In genomic region chr19:39846678-39847486, GRCh38 we compare ENCODE assay signal across 8 cellular contexts. TPM values are rescaled to one million over a fixed set of nuclear protein-coding genes. Genes with fewer than 3 reads are reported as not detected.
A peak's percentile ranks its signal among the peaks of the same experiment; 100 is the strongest.
DNase-seq lines count a peak whose midpoint lies in the region; ATAC-seq and TF ChIP-seq lines count a peak whose summit lies in the region.

No MANE protein-coding gene starts in this region.

- no peak for ATAC-seq in HG02678 (IDR thresholded peaks at IDR 0.05; ENCODE audit: unreplicated experiment)

- peak overlapping the region; percentile 59 for H3K27ac ChIP-seq in DOHH2 (ENCODE audit: low read depth, low read length)
- H3K27ac ChIP-seq in OCI-LY7 (ENCODE audit: low read depth, low read length, poor library complexity, severe bottlenecking): peak overlapping the region; percentile 26
- H3K27ac ChIP-seq in endodermal cell (ENCODE audit: low read depth, low read length): no peak overlapping the region
- peak overlapping the region; percentile 88 for H3K27ac ChIP-seq in neural cell (ENCODE audit: low read length)

- H3K4me3 ChIP-seq in DOHH2 (ENCODE audit: low read length): peak overlapping the region; percentile 94
- peak overlapping the region; percentile 90 for H3K4me3 ChIP-seq in OCI-LY7 (ENCODE audit: low read depth, low read length, poor library complexity, severe bottlenecking)
- peak overlapping the region; percentile 95 for H3K4me3 ChIP-seq in endodermal cell (ENCODE audit: low read length)
- H3K4me3 ChIP-seq in neural cell (ENCODE audit: low read length): peak overlapping the region; percentile 95

- H3K36me3 Mint-ChIP-seq in endodermal cell (ENCODE audit: low read depth): no peaks in the 10 kb centered on the region

- H2AFZ ChIP-seq in OCI-LY7 (ENCODE audit: low read length) (peak overlapping the region; percentile 85), neural cell (ENCODE audit: low read depth, low read length) (peak overlapping the region; percentile 100)

- no peaks in the 10 kb centered on the region for H3K9me3 Mint-ChIP-seq in endodermal cell

- no peak for TF ChIP-seq EP300 in neural cell (conservative IDR thresholded peaks at IDR 0.05; ENCODE audit: poor library complexity, severe bottlenecking)

- H3K27ac Mint-ChIP-seq in endodermal cell: peak overlapping the region; percentile 94

- H4K20me1 ChIP-seq in DOHH2 (ENCODE audit: control insufficient read depth, insufficient read depth, low read depth, low read length) (peaks cover 26% of the 10 kb centered on the region), OCI-LY7 (ENCODE audit: insufficient read depth, low read length) (peaks cover 31% of the 10 kb centered on the region), neural cell (ENCODE audit: insufficient read depth) (no peaks in the 10 kb centered on the region)

- intact Hi-C loops in OCI-LY7 (cut with micrococcal nuclease; ENCODE audit: unreplicated experiment): no loop called here

- CTCF ChIA-PET in OCI-LY7 (lab: Charles Lee; ENCODE audit: unreplicated experiment): interaction anchor here (0.6 kb wide), 1 partner anchor 52 kb away, joined by 3 read pairs; no protein-coding TSS in a partner anchor

- H3F3A ChIP-seq in DOHH2 (ENCODE audit: control insufficient read depth, insufficient read depth) (no peaks in the 10 kb centered on the region), neural cell (ENCODE audit: insufficient read depth, low read length, poor library complexity, severe bottlenecking) (no peaks in the 10 kb centered on the region)

- 64% methylated on average over 10 to 12 of the region's 12 CpGs for WGBS in endodermal cell (ENCODE audit: insufficient coverage in 1 of 2, insufficient read length in 1 of 2), 2 experiments

- no peak for TF ChIP-seq RAD21 in neural cell (conservative IDR thresholded peaks at IDR 0.05)

- no peaks in the 10 kb centered on the region for H3K27me3 ChIP-seq in DOHH2 (ENCODE audit: control insufficient read depth, low read length)
- H3K27me3 ChIP-seq in endodermal cell (ENCODE audit: control insufficient read depth, insufficient read depth, low read length, poor library complexity, severe bottlenecking): no peaks in the 10 kb centered on the region
- no peaks in the 10 kb centered on the region for H3K27me3 ChIP-seq in neural cell (ENCODE audit: insufficient read depth, low read depth, low read length)

- peaks cover 44% of the 10 kb centered on the region for H3K4me1 Mint-ChIP-seq in endodermal cell

- TF ChIP-seq CTCF in DOHH2 (IDR thresholded peaks at IDR 0.05; ENCODE audit: low read depth, low read length, poor library complexity, severe bottlenecking): no peak
- TF ChIP-seq CTCF in OCI-LY7 (conservative IDR thresholded peaks at IDR 0.05; ENCODE audit: low read length): no peak
- TF ChIP-seq CTCF in endodermal cell (conservative IDR thresholded peaks at IDR 0.05): no peak
- no peak for TF ChIP-seq CTCF in neural cell (IDR thresholded peaks at IDR 0.05; ENCODE audit: poor library complexity, severe bottlenecking)

- H3K79me2 ChIP-seq in DOHH2 (ENCODE audit: control insufficient read depth, low read length): peaks cover 43% of the 10 kb centered on the region
- H3K79me2 ChIP-seq in OCI-LY7 (ENCODE audit: insufficient read depth, low read depth, low read length): peaks cover 43% of the 10 kb centered on the region
- H3K79me2 ChIP-seq in neural cell (replicated peaks; ENCODE audit: insufficient read depth, low read length): peaks cover 28% of the 10 kb centered on the region

- H3K9me3 ChIP-seq in DOHH2 (ENCODE audit: control insufficient read depth, insufficient read depth, low read length) (no peaks in the 10 kb centered on the region), OCI-LY7 (ENCODE audit: low read length) (no peaks in the 10 kb centered on the region), endodermal cell (ENCODE audit: control insufficient read depth, low read length) (no peaks in the 10 kb centered on the region), neural cell (ENCODE audit: low read length) (no peaks in the 10 kb centered on the region)

- H3K4me3 Mint-ChIP-seq in endodermal cell: peak overlapping the region; percentile 94

- H3K4me1 ChIP-seq in DOHH2 (ENCODE audit: control insufficient read depth, low read length) (peaks cover 38% of the 10 kb centered on the region), OCI-LY7 (ENCODE audit: insufficient read depth, low read length, poor library complexity, severe bottlenecking) (peaks cover 33% of the 10 kb centered on the region), endodermal cell (ENCODE audit: control insufficient read depth, insufficient read depth, low read length) (peaks cover 8% of the 10 kb centered on the region)

- peaks cover 7% of the 10 kb centered on the region for H3K27me3 Mint-ChIP-seq in endodermal cell (ENCODE audit: insufficient read depth)

- POLR2A ChIA-PET in OCI-LY7 (lab: Charles Lee): interaction anchor here (0.5 to 1.0 kb wide), 3 partner anchors 8 to 123 kb away, joined by 3 read pairs; no protein-coding TSS in a partner anchor

- DNase-seq in OCI-LY7 (ENCODE audit: low spot score): no peak
- peak; percentile 76 for DNase-seq in endodermal cell
- no peak for DNase-seq in NCI-H1694 (lab: John Stamatoyannopoulos, UW)
- no peak for DNase-seq in SW480 (ENCODE audit: low spot score)
- no peak for DNase-seq in A172 (ENCODE audit: low spot score)

- peaks cover 37% of the 10 kb centered on the region for H3K36me3 ChIP-seq in DOHH2 (ENCODE audit: control insufficient read depth, low read length)
- H3K36me3 ChIP-seq in OCI-LY7 (ENCODE audit: insufficient read depth, low read length): peaks cover 13% of the 10 kb centered on the region; the same call in 1 of the 2 replicates
- H3K36me3 ChIP-seq in endodermal cell (ENCODE audit: control insufficient read depth, insufficient read depth, low read length): no peaks in the 10 kb centered on the region
- no peaks in the 10 kb centered on the region for H3K36me3 ChIP-seq in neural cell (ENCODE audit: insufficient read depth, low read length)

- H3K9me2 ChIP-seq in DOHH2 (replicated peaks; ENCODE audit: control insufficient read depth, low read length) (no peaks in the 10 kb centered on the region), OCI-LY7 (ENCODE audit: insufficient read depth, low read length) (no peaks in the 10 kb centered on the region), neural cell (ENCODE audit: insufficient read depth, low read length) (no peaks in the 10 kb centered on the region)

- H3K9ac ChIP-seq in endodermal cell (ENCODE audit: extremely low read depth, low read length, poor library complexity, severe bottlenecking) (no peak overlapping the region), neural cell (ENCODE audit: low read length) (peak overlapping the region; percentile 82)

- no TSS peak for BruUV-seq in OCI-LY7 (replicated peaks; lab: Mats Ljungman, UMichigan)

- H3K4me2 ChIP-seq in DOHH2 (ENCODE audit: low read length): peak overlapping the region; percentile 95
- H3K4me2 ChIP-seq in OCI-LY7 (ENCODE audit: low read length): peak overlapping the region; percentile 76
- H3K4me2 ChIP-seq in neural cell (ENCODE audit: low read length): peak overlapping the region; percentile 98

TF ChIP-seq in neural cell, 6 proteins besides CTCF, POLR2A, EP300 and RAD21:
- TF ChIP-seq REST (IDR thresholded peaks at IDR 0.05; ENCODE audit: borderline replicate concordance): peak; percentile 4
- TF ChIP-seq SMC3 (conservative IDR thresholded peaks at IDR 0.05; ENCODE audit: poor library complexity): no peak

RNA-seq across cellular contexts. Expression of gene FBL, which starts 0.7 kb away (rescaled TPM):
- 305 and 336 TPM in 2 replicates for total RNA-seq in OCI-LY7 (2014; rRNA removed; shearing (Covaris generic))
- total RNA-seq in OCI-LY7 (2022) (365 and 376 TPM in 2 replicates), endodermal cell (100 to 1,000 TPM; 356 to 387 TPM)
- 327 TPM for polyA plus RNA-seq in endodermal cell (2013, experiment 1 of 2)
- 284 TPM for polyA plus RNA-seq in endodermal cell (2013, experiment 2 of 2)
- polyA plus RNA-seq in neural cell: 79.6 and 84.7 TPM in 2 replicates
- polyA minus RNA-seq in neural cell: 44.3 and 46.2 TPM in 2 replicates
- total RNA-seq in A172 (2014; rRNA removed; shearing (Covaris generic)): 168 and 192 TPM in 2 replicates

RNA-seq across cellular contexts. Expression of gene DYRK1B, which starts 12.9 kb away (rescaled TPM):
- total RNA-seq in OCI-LY7 (2014; rRNA removed; shearing (Covaris generic)): 2.0 and 3.0 TPM in 2 replicates
- total RNA-seq in OCI-LY7 (2022): 7.4 and 9.2 TPM in 2 replicates
- total RNA-seq in endodermal cell: 10 to 100 TPM; 21.8 to 37.7 TPM
- 32.8 TPM for polyA plus RNA-seq in endodermal cell (2013, experiment 1 of 2)
- polyA plus RNA-seq in endodermal cell (2013, experiment 2 of 2): 27.3 TPM
- polyA plus RNA-seq in neural cell: 11.3 and 13.2 TPM in 2 replicates
- 28.9 and 34.8 TPM in 2 replicates for polyA minus RNA-seq in neural cell
- total RNA-seq in A172 (2014; rRNA removed; shearing (Covaris generic)): 12.5 and 13.0 TPM in 2 replicates
